In genomic region chr1:109620890-109621289, GRCh38 we compare ENCODE assay signal across 1 cellular context.
TF ChIP-seq lines count a peak whose summit lies in the region.

No MANE protein-coding gene starts in this region.

TF ChIP-seq in K562, 482 proteins besides CTCF, POLR2A, EP300 and RAD21 (continues in another document):
- TF ChIP-seq JUND (IDR thresholded peaks at IDR 0.05; ENCODE audit: borderline replicate concordance, low read depth, low read length) = peak; percentile 49; the same call in 1 of the 2 replicates
- no peak; the same call in 2 of the 3 replicates for TF ChIP-seq JUND (tag; IDR thresholded peaks at IDR 0.05; ENCODE audit: borderline replicate concordance, low read depth, low read length)
- TF ChIP-seq MBD2 (IDR thresholded peaks at IDR 0.05; ENCODE audit: borderline replicate concordance, low read depth) = no peak
- TF ChIP-seq SNIP1 (IDR thresholded peaks at IDR 0.05; ENCODE audit: low read depth) = no peak
- TF ChIP-seq ZNF24 (IDR thresholded peaks at IDR 0.05) = peak; percentile 39; the same call in 1 of the 2 replicates
- no peak for TF ChIP-seq ZNF140 (CRISPR knock-in tag; IDR thresholded peaks at IDR 0.05)
- no peak for TF ChIP-seq PHF8 (IDR thresholded peaks at IDR 0.05; ENCODE audit: borderline replicate concordance, low read length)
- TF ChIP-seq ZNF274 (IDR thresholded peaks at IDR 0.05; ENCODE audit: borderline replicate concordance, low read depth, low read length) = no peak
- TF ChIP-seq SRSF3 (IDR thresholded peaks at IDR 0.05; ENCODE audit: insufficient read depth, low read length) = no peak
- no peak for TF ChIP-seq ZFPM2 (CRISPR knock-in tag; IDR thresholded peaks at IDR 0.05)
- no peak for TF ChIP-seq IRF9 (tag; IDR thresholded peaks at IDR 0.05)
- no peak for TF ChIP-seq FOS (IDR thresholded peaks at IDR 0.05; ENCODE audit: extremely low read depth, insufficient read length)
- peak; percentile 47; the same call in 1 of the 2 replicates for TF ChIP-seq MYC (IDR thresholded peaks at IDR 0.05; ENCODE audit: low read depth, low read length)
- no peak for TF ChIP-seq MYC (CRISPR knock-in tag; IDR thresholded peaks at IDR 0.05; ENCODE audit: borderline replicate concordance, low read depth)
- no peak for TF ChIP-seq NCOA2 (IDR thresholded peaks at IDR 0.05; ENCODE audit: partially characterized antibody in 2 of 2)
- TF ChIP-seq LCOR (CRISPR knock-in tag; IDR thresholded peaks at IDR 0.05) = no peak
- TF ChIP-seq KDM5B (IDR thresholded peaks at IDR 0.05; ENCODE audit: insufficient replicate concordance, low read depth, low read length) = no peak
- no peak for TF ChIP-seq MCM2 (IDR thresholded peaks at IDR 0.05; ENCODE audit: low read depth)
- TF ChIP-seq PHB (CRISPR knock-in tag; IDR thresholded peaks at IDR 0.05) = no peak
- no peak for TF ChIP-seq ZNF511 (CRISPR knock-in tag; IDR thresholded peaks at IDR 0.05)
- TF ChIP-seq BMI1 (IDR thresholded peaks at IDR 0.05; ENCODE audit: low read length) = peak; percentile 87
- TF ChIP-seq GABPA (tag; conservative IDR thresholded peaks at IDR 0.05; ENCODE audit: low read depth) = peak; percentile 82
- no peak for TF ChIP-seq SRF (CRISPR knock-in tag; IDR thresholded peaks at IDR 0.05)
- TF ChIP-seq PPARD (CRISPR knock-in tag; IDR thresholded peaks at IDR 0.05) = no peak
- no peak for TF ChIP-seq ZNF384 (IDR thresholded peaks at IDR 0.05; ENCODE audit: low read depth, low read length)
- TF ChIP-seq GTF2B (IDR thresholded peaks at IDR 0.05; ENCODE audit: extremely low read depth, insufficient read length) = no peak
- no peak for TF ChIP-seq E4F1 (CRISPR knock-in tag; IDR thresholded peaks at IDR 0.05; ENCODE audit: borderline replicate concordance)
- no peak for TF ChIP-seq HSF4 (CRISPR knock-in tag; IDR thresholded peaks at IDR 0.05; ENCODE audit: borderline replicate concordance)
- no peak for TF ChIP-seq DDX20 (tag; IDR thresholded peaks at IDR 0.05; ENCODE audit: low read depth)
- no peak for TF ChIP-seq ZNF12 (CRISPR knock-in tag; IDR thresholded peaks at IDR 0.05)
- TF ChIP-seq TOE1 (IDR thresholded peaks at IDR 0.05; ENCODE audit: borderline replicate concordance) = no peak
- no peak for TF ChIP-seq TOE1 (CRISPR knock-in tag; IDR thresholded peaks at IDR 0.05; ENCODE audit: borderline replicate concordance, low read depth)
- peak; percentile 48 to 63; a peak in 3 of 4 replicates for TF ChIP-seq MAZ (CRISPR knock-in tag; conservative IDR thresholded peaks at IDR 0.05 in 1 of 2, IDR thresholded peaks at IDR 0.05 in 1 of 2)
- TF ChIP-seq ERF (CRISPR knock-in tag; IDR thresholded peaks at IDR 0.05) = no peak
- TF ChIP-seq POLR3A (IDR thresholded peaks at IDR 0.05; ENCODE audit: borderline replicate concordance, extremely low read depth, insufficient read depth, insufficient read length) = no peak
- no peak for TF ChIP-seq KAT8 (IDR thresholded peaks at IDR 0.05; ENCODE audit: low read depth)
- TF ChIP-seq TCF3 (CRISPR knock-in tag; IDR thresholded peaks at IDR 0.05) = no peak
- no peak for TF ChIP-seq KLF6 (CRISPR knock-in tag; IDR thresholded peaks at IDR 0.05; ENCODE audit: borderline replicate concordance)
- no peak for TF ChIP-seq HEY1 (CRISPR knock-in tag; IDR thresholded peaks at IDR 0.05; ENCODE audit: borderline replicate concordance)
- TF ChIP-seq ZNF280A (IDR thresholded peaks at IDR 0.05; ENCODE audit: low read depth, partially characterized antibody) = no peak
- TF ChIP-seq ZFX (CRISPR knock-in tag; IDR thresholded peaks at IDR 0.05) = no peak
- no peak for TF ChIP-seq JUNB (CRISPR knock-in tag; conservative IDR thresholded peaks at IDR 0.05)
- peak; percentile 44 for TF ChIP-seq CREM (IDR thresholded peaks at IDR 0.05; ENCODE audit: low read depth)
- TF ChIP-seq BRF1 (IDR thresholded peaks at IDR 0.05; ENCODE audit: borderline replicate concordance, extremely low read depth, insufficient read length) = no peak
- TF ChIP-seq SMAD4 (CRISPR knock-in tag; conservative IDR thresholded peaks at IDR 0.05) = no peak; the same call in 1 of the 2 replicates
- no peak for TF ChIP-seq RBM14 (IDR thresholded peaks at IDR 0.05; ENCODE audit: borderline replicate concordance, insufficient read depth, low read depth, low read length)
- TF ChIP-seq CCAR2 (IDR thresholded peaks at IDR 0.05; ENCODE audit: low read depth, low read length) = no peak
- TF ChIP-seq THAP7 (CRISPR knock-in tag; IDR thresholded peaks at IDR 0.05) = no peak
- no peak for TF ChIP-seq PHF20 (IDR thresholded peaks at IDR 0.05; ENCODE audit: partially characterized antibody)
- no peak for TF ChIP-seq ZSCAN32 (CRISPR knock-in tag; IDR thresholded peaks at IDR 0.05)
- no peak for TF ChIP-seq ZNF586 (CRISPR knock-in tag; conservative IDR thresholded peaks at IDR 0.05)
- TF ChIP-seq MYBL2 (IDR thresholded peaks at IDR 0.05; ENCODE audit: low read depth) = no peak
- TF ChIP-seq MYBL2 (CRISPR knock-in tag; IDR thresholded peaks at IDR 0.05; ENCODE audit: borderline replicate concordance) = no peak
- peak; percentile 47; the same call in 1 of the 2 replicates for TF ChIP-seq THAP12 (CRISPR knock-in tag; IDR thresholded peaks at IDR 0.05)
- peak; percentile 45; the same call in 1 of the 2 replicates for TF ChIP-seq TFAP4 (CRISPR knock-in tag; IDR thresholded peaks at IDR 0.05; ENCODE audit: borderline replicate concordance)
- no peak for TF ChIP-seq RFX7 (CRISPR knock-in tag; IDR thresholded peaks at IDR 0.05)
- TF ChIP-seq CAMTA2 (CRISPR knock-in tag; conservative IDR thresholded peaks at IDR 0.05) = no peak
- TF ChIP-seq BRF2 (IDR thresholded peaks at IDR 0.05; ENCODE audit: borderline replicate concordance, insufficient read depth, insufficient read length) = no peak
- TF ChIP-seq TCF7L2 (IDR thresholded peaks at IDR 0.05; ENCODE audit: low read depth, low read length) = no peak
- no peak for TF ChIP-seq EWSR1 (IDR thresholded peaks at IDR 0.05; ENCODE audit: borderline replicate concordance, low read depth, partially characterized antibody)
- no peak for TF ChIP-seq BRD9 (IDR thresholded peaks at IDR 0.05; ENCODE audit: low read depth, partially characterized antibody)
- no peak for TF ChIP-seq GTF2F1 (IDR thresholded peaks at IDR 0.05; ENCODE audit: low read depth, low read length)
- peak; percentile 82 for TF ChIP-seq CTBP1 (IDR thresholded peaks at IDR 0.05; ENCODE audit: borderline replicate concordance)
